In the genomic region with DNA sequence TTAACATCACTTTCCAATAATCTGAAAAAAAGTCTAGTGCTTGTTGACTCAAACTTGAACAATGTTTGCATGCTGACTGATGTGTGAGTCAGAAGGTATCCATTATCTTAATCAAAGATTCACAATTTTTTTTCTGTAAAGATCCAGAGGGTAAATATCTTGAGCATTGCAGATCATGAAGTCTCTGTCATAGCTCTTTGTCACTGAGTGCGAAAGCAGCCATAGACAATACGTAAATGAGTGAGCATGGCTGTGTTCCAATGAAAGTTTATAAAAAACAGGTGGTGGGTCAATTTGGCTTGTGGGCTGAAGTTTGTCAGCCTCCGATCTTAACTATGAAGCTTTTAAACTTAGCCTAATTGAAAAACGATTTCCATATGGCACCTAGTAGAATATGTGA, we compare ENCODE assay signal across 13 cellular contexts. TPM values are rescaled to one million over a fixed set of nuclear protein-coding genes. Genes with fewer than 3 reads are reported as not detected.
DNase-seq lines count a peak whose midpoint lies in the region; ATAC-seq and TF ChIP-seq lines count a peak whose summit lies in the region.
"Had no signal": no experiment of that assay in that cellular context is flagged by ENCODE, and none has a peak within 500 bp of the region (broad histone marks: within the 10 kb centered on the region; RNA-seq: fewer than 3 reads in every experiment).

No MANE protein-coding gene starts in this region.

- H3K4me1 ChIP-seq in breast epithelium (peaks cover 0 to 5% of the 10 kb centered on the region in 2 donors), RWPE2 (ENCODE audit: insufficient read depth, poor library complexity, severe bottlenecking) (peaks cover 32% of the 10 kb centered on the region), Peyer's patch (no peaks in the 10 kb centered on the region)
- H3K4me1 ChIP-seq: thyroid gland had no signal

- H3K36me3 Mint-ChIP-seq in MCF 10A (ENCODE audit: insufficient read depth, unreplicated experiment): no peaks in the 10 kb centered on the region
- no peaks in the 10 kb centered on the region for H3K36me3 Mint-ChIP-seq in activated T-helper 1 cell treated with anti-CD3 and anti-CD28 coated beads, Interleukin-12 subunit alpha, Interleukin-12 subunit beta, Interleukin-2, Interleukin-4 antibody, amounts not matched to agents 30 ng/mL and 10 ng/mL and 1 ng/mL, durations not matched to agents 14 hours and 24 hours and 36 hours (ENCODE audit: low read depth)

- POLR2A ChIA-PET in MCF 10A (lab: Yijun Ruan, JAX): interaction anchor here (0.7 to 2.0 kb wide), 7 partner anchors 10 to 302 kb away, joined by 3 to 14 read pairs (median 3); no protein-coding TSS in a partner anchor

- peak overlapping the region; percentile 39 for H3K4me3 Mint-ChIP-seq in MCF 10A (ENCODE audit: unreplicated experiment)
- H3K4me3 Mint-ChIP-seq in activated T-helper 1 cell treated with anti-CD3 and anti-CD28 coated beads, Interleukin-12 subunit alpha, Interleukin-12 subunit beta, Interleukin-2, Interleukin-4 antibody, amounts not matched to agents 30 ng/mL and 10 ng/mL and 1 ng/mL, durations not matched to agents 14 hours and 24 hours and 36 hours: no peak overlapping the region

- H3K27me3 Mint-ChIP-seq in MCF 10A (ENCODE audit: insufficient read depth, unreplicated experiment): peaks cover 24% of the 10 kb centered on the region
- H3K27me3 Mint-ChIP-seq in activated T-helper 1 cell treated with anti-CD3 and anti-CD28 coated beads, Interleukin-12 subunit alpha, Interleukin-12 subunit beta, Interleukin-2, Interleukin-4 antibody, amounts not matched to agents 30 ng/mL and 10 ng/mL and 1 ng/mL, durations not matched to agents 14 hours and 24 hours and 36 hours (ENCODE audit: insufficient read depth): peaks cover 3% of the 10 kb centered on the region

- H3K27ac Mint-ChIP-seq in MCF 10A (ENCODE audit: low read depth, unreplicated experiment): no peak overlapping the region
- H3K27ac Mint-ChIP-seq in activated T-helper 1 cell treated with anti-CD3 and anti-CD28 coated beads, Interleukin-12 subunit alpha, Interleukin-12 subunit beta, Interleukin-2, Interleukin-4 antibody, amounts not matched to agents 30 ng/mL and 10 ng/mL and 1 ng/mL, durations not matched to agents 14 hours and 24 hours and 36 hours: no peak overlapping the region

- TF ChIP-seq CTCF in MCF 10A (IDR thresholded peaks at IDR 0.05; ENCODE audit: unreplicated experiment) (no peak), breast epithelium (IDR thresholded peaks at IDR 0.05) (no peak), RWPE2 (IDR thresholded peaks at IDR 0.05; ENCODE audit: poor library complexity, severe bottlenecking) (no peak), fibroblast of mammary gland (conservative IDR thresholded peaks at IDR 0.05; ENCODE audit: control insufficient read depth, insufficient read depth, low read depth, low read length) (no peak), Peyer's patch (IDR thresholded peaks at IDR 0.05) (no peak)

- no peaks in the 10 kb centered on the region for H3K9me3 Mint-ChIP-seq in MCF 10A (ENCODE audit: unreplicated experiment)
- no peaks in the 10 kb centered on the region for H3K9me3 Mint-ChIP-seq in activated T-helper 1 cell treated with anti-CD3 and anti-CD28 coated beads, Interleukin-12 subunit alpha, Interleukin-12 subunit beta, Interleukin-2, Interleukin-4 antibody, amounts not matched to agents 30 ng/mL and 10 ng/mL and 1 ng/mL, durations not matched to agents 14 hours and 24 hours and 36 hours

- no peaks in the 10 kb centered on the region for H3K9me3 ChIP-seq in breast epithelium
- H3K9me3 ChIP-seq in RWPE2 (ENCODE audit: severe bottlenecking): no peaks in the 10 kb centered on the region
- H3K9me3 ChIP-seq in Peyer's patch: no peaks in the 10 kb centered on the region
- H3K9me3 ChIP-seq: ascending aorta, thyroid gland had no signal

- H3K4me3 ChIP-seq in breast epithelium (no peak overlapping the region), RWPE2 (ENCODE audit: severe bottlenecking) (no peak overlapping the region), fibroblast of mammary gland (ENCODE audit: control insufficient read depth, low read depth, low read length) (no peak overlapping the region), Peyer's patch (no peak overlapping the region)
- H3K4me3 ChIP-seq: ascending aorta, thyroid gland had no signal

- H3K4me1 Mint-ChIP-seq in MCF 10A (ENCODE audit: insufficient read depth, unreplicated experiment): peaks cover 32% of the 10 kb centered on the region
- H3K4me1 Mint-ChIP-seq in activated T-helper 1 cell treated with anti-CD3 and anti-CD28 coated beads, Interleukin-12 subunit alpha, Interleukin-12 subunit beta, Interleukin-2, Interleukin-4 antibody, amounts not matched to agents 30 ng/mL and 10 ng/mL and 1 ng/mL, durations not matched to agents 14 hours and 24 hours and 36 hours (ENCODE audit: low read depth): no peaks in the 10 kb centered on the region

- DNase-seq in MCF 10A (ENCODE audit: unreplicated experiment) (peak; percentile 45), breast epithelium (ENCODE audit: low spot score in 2 of 2) (no peak), RWPE2 (ENCODE audit: low spot score) (no peak), fibroblast of mammary gland (ENCODE audit: low read depth) (peak; percentile 91), Peyer's patch (no peak), 8988T (no peak)
- DNase-seq in activated T-helper 1 cell treated with anti-CD3 and anti-CD28 coated beads, Interleukin-12 subunit alpha, Interleukin-12 subunit beta, Interleukin-2, Interleukin-4 antibody, amounts not matched to agents 30 ng/mL and 10 ng/mL and 1 ng/mL, durations not matched to agents 14 hours and 24 hours and 36 hours (ENCODE audit: low spot score): no peak
- DNase-seq: AML-193, right cardiac atrium, thyroid gland, WERI-Rb-1 had no signal

- H3K27me3 ChIP-seq in breast epithelium: peaks cover 0 to 23% of the 10 kb centered on the region in 2 donors
- H3K27me3 ChIP-seq in RWPE2 (ENCODE audit: insufficient read depth, poor library complexity, severe bottlenecking): no peaks in the 10 kb centered on the region
- no peaks in the 10 kb centered on the region for H3K27me3 ChIP-seq in Peyer's patch
- H3K27me3 ChIP-seq: ascending aorta, thyroid gland had no signal

- CTCF ChIA-PET in MCF 10A (lab: Yijun Ruan, JAX): interaction anchor here (1.2 kb wide), 1 partner anchor 12 kb away, joined by 3 read pairs; no protein-coding TSS in a partner anchor

- BruUV-seq in MCF 10A (replicated peaks; lab: Mats Ljungman, UMichigan): no TSS peak

- H3K36me3 ChIP-seq in breast epithelium (no peaks in the 10 kb centered on the region), RWPE2 (ENCODE audit: low read depth) (no peaks in the 10 kb centered on the region), Peyer's patch (no peaks in the 10 kb centered on the region)
- H3K36me3 ChIP-seq: ascending aorta, thyroid gland, WERI-Rb-1 had no signal

- ATAC-seq in RWPE2 (ENCODE audit: low read depth): peak; percentile 69
- ATAC-seq in GM18909 (IDR thresholded peaks at IDR 0.05; ENCODE audit: poor library complexity, unreplicated experiment): no peak
- ATAC-seq: right cardiac atrium had no signal

- H3K27ac ChIP-seq in breast epithelium (no peak overlapping the region), RWPE2 (ENCODE audit: poor library complexity, severe bottlenecking) (peak overlapping the region; percentile 81), Peyer's patch (no peak overlapping the region)
- H3K27ac ChIP-seq: ascending aorta, thyroid gland, WERI-Rb-1 had no signal

- no peak for TF ChIP-seq POLR2A in breast epithelium (IDR thresholded peaks at IDR 0.05)
- no peak for TF ChIP-seq POLR2A in Peyer's patch (IDR thresholded peaks at IDR 0.05)

- intact Hi-C loops in MCF 10A (cut with micrococcal nuclease): loop anchor here (5.0 kb wide), 1 partner anchor 35 kb away; a partner anchor contains a TSS
- intact Hi-C loops in breast epithelium (cut with DNase I; ENCODE audit: low total_unique reads): loop anchor here (10.0 kb wide), 1 partner anchor 458 kb away; no protein-coding TSS in a partner anchor
- intact Hi-C loops in activated T-helper 1 cell treated with anti-CD3 and anti-CD28 coated beads, Interleukin-12 subunit alpha, Interleukin-12 subunit beta, Interleukin-2, Interleukin-4 antibody, amounts not matched to agents 30 ng/mL and 10 ng/mL and 1 ng/mL, durations not matched to agents 14 hours and 24 hours and 36 hours (cut with micrococcal nuclease): no loop called here

RNA-seq across cellular contexts. Expression of a gene that starts 37.7 kb away (rescaled TPM):
- 3.6 and 6.2 TPM in 2 replicates for total RNA-seq in MCF 10A (2022)
- total RNA-seq in breast epithelium: 10 to 100 TPM in 1 of 3 donors, 1 to 10 TPM in 2; 8.5 to 11.2 (median 8.8) TPM
- total RNA-seq in Peyer's patch: 1 to 10 TPM in 3 of 4 donors, under 1 TPM in 1; 0.88 to 9.1 (median 2.5) TPM
- total RNA-seq in activated T-helper 1 cell treated with anti-CD3 and anti-CD28 coated beads, Interleukin-12 subunit alpha, Interleukin-12 subunit beta, Interleukin-2, Interleukin-4 antibody, amounts not matched to agents 30 ng/mL and 10 ng/mL and 1 ng/mL, durations not matched to agents 14 hours and 24 hours and 36 hours: 8.1 and 11.1 TPM in 2 replicates

Comparison
In these comparisons a context has a peak if more than half of its experiments do, and no peak if none do; other contexts are left out.
1. DNase-seq: peak in MCF 10A (single experiment) and fibroblast of mammary gland (single experiment); none in breast epithelium (0 of 2), RWPE2 (single experiment), Peyer's patch (0 of 3), activated T-helper 1 cell treated with anti-CD3 and anti-CD28 coated beads, Interleukin-12 subunit alpha, Interleukin-12 subunit beta, Interleukin-2, Interleukin-4 antibody, amounts not matched to agents 30 ng/mL and 10 ng/mL and 1 ng/mL, durations not matched to agents 14 hours and 24 hours and 36 hours (single experiment) and 8988T (single experiment).